ENCODE assay signal across 25 cellular contexts in genomic region chr1:229988534-229988933, GRCh38.
"Had no signal": no experiment of that assay in that cellular context is flagged by ENCODE, and none has a peak within 500 bp of the region (broad histone marks: within the 10 kb centered on the region; RNA-seq: fewer than 3 reads in every experiment).

No MANE protein-coding gene starts in this region.

- H3K9me3 ChIP-seq: gastrocnemius medialis, left ventricle myocardium inferior, lower lobe of right lung, psoas muscle, spleen, tibial artery, upper lobe of left lung, uterus had no signal

- H3K4me1 ChIP-seq: lower lobe of right lung, parathyroid adenoma, spleen, upper lobe of left lung, uterus had no signal

- H3K27ac Mint-ChIP-seq: nephron; stimulated activated memory B cell treated with anti-CD40 and anti-IgM and Interleukin-4, amounts not matched to agents 10 μg/mL and 1 μg/mL and 100 μg/mL, for 72 hours; stimulated activated naive CD8-positive, alpha-beta T cell treated with anti-CD3 and anti-CD28 coated beads, Interleukin-15, Interleukin-2, amounts not matched to agents 100 ng/mL and 50 ng/mL, for 24 hours had no signal

- H3K9ac ChIP-seq: parathyroid adenoma had no signal

- H3K4me3 Mint-ChIP-seq: nephron; stimulated activated memory B cell treated with anti-CD40 and anti-IgM and Interleukin-4, amounts not matched to agents 10 μg/mL and 1 μg/mL and 100 μg/mL, for 72 hours; stimulated activated naive CD8-positive, alpha-beta T cell treated with anti-CD3 and anti-CD28 coated beads, Interleukin-15, Interleukin-2, amounts not matched to agents 100 ng/mL and 50 ng/mL, for 24 hours had no signal

- H3K79me2 ChIP-seq: parathyroid adenoma had no signal

- H3K27me3 ChIP-seq: gastrocnemius medialis, spleen, tibial artery, upper lobe of left lung, uterus had no signal

- H2AFZ ChIP-seq: parathyroid adenoma had no signal

- ATAC-seq: left cardiac atrium, lower lobe of right lung, sciatic nerve had no signal

- H3K36me3 ChIP-seq: gastrocnemius medialis, left ventricle myocardium inferior, lower lobe of right lung, spleen, tibial artery, upper lobe of left lung, uterus had no signal

- H3K9me3 Mint-ChIP-seq: naive B cell; nephron; stimulated activated memory B cell treated with anti-CD40 and anti-IgM and Interleukin-4, amounts not matched to agents 10 μg/mL and 1 μg/mL and 100 μg/mL, for 72 hours; stimulated activated naive CD8-positive, alpha-beta T cell treated with anti-CD3 and anti-CD28 coated beads, Interleukin-15, Interleukin-2, amounts not matched to agents 100 ng/mL and 50 ng/mL, for 24 hours had no signal

- H3K4me3 ChIP-seq: coronary artery, gastrocnemius medialis, left ventricle myocardium inferior, lower lobe of right lung, psoas muscle, spleen, tibial artery, upper lobe of left lung, uterus had no signal

- DNase-seq: effector CD4-positive, alpha-beta T cell; gastrocnemius medialis; kidney; left cardiac atrium; left ventricle myocardium inferior; lower lobe of right lung; mesenchymal stem cell; midbrain; naive B cell; occipital lobe; psoas muscle; retina; spleen; stimulated activated CD4-positive, alpha-beta T cell treated with anti-CD3 and anti-CD28 coated beads, Interleukin-15, amount 100 ng/mL, for 24 hours; stimulated activated CD4-positive, alpha-beta T cell treated with anti-CD3 and anti-CD28 coated beads, Interleukin-1b, Interleukin-23, amount 100 ng/mL, for 48 hours; stimulated activated CD4-positive, alpha-beta T cell treated with anti-CD3 and anti-CD28 coated beads, Interleukin-4, amount 100 ng/mL, for 24 hours; tibial artery; upper lobe of left lung; uterus had no signal

- H3K36me3 Mint-ChIP-seq: naive B cell; stimulated activated memory B cell treated with anti-CD40 and anti-IgM and Interleukin-4, amounts not matched to agents 10 μg/mL and 1 μg/mL and 100 μg/mL, for 72 hours had no signal

- H3K27ac ChIP-seq: coronary artery, gastrocnemius medialis, left ventricle myocardium inferior, lower lobe of right lung, parathyroid adenoma, psoas muscle, spleen, tibial artery, upper lobe of left lung, uterus had no signal
